ENCODE assay signal across 9 cellular contexts in genomic region chr19:44988896-44989563, GRCh38. TPM values are rescaled to one million over a fixed set of nuclear protein-coding genes. Genes with fewer than 3 reads are reported as not detected.
DNase-seq lines count a peak whose midpoint lies in the region; ATAC-seq and TF ChIP-seq lines count a peak whose summit lies in the region.
"Had no signal": no experiment of that assay in that cellular context is flagged by ENCODE, and none has a peak within 500 bp of the region (broad histone marks: within the 10 kb centered on the region; RNA-seq: fewer than 3 reads in every experiment).

No MANE protein-coding gene starts in this region.

- no peaks in the 10 kb centered on the region for H3K27me3 ChIP-seq in dorsolateral prefrontal cortex

- H3K4me3 ChIP-seq in dorsolateral prefrontal cortex, result no peak overlapping the region
- no peak overlapping the region for H3K4me3 ChIP-seq in mucosa of descending colon

- no peaks in the 10 kb centered on the region for H3K4me1 ChIP-seq in mucosa of descending colon (ENCODE audit: low read depth)

- H3K9me3 ChIP-seq in mucosa of descending colon, result no peaks in the 10 kb centered on the region

- ATAC-seq in mucosa of descending colon, result peak; percentile 80
- ATAC-seq in HG02885 (IDR thresholded peaks at IDR 0.05; ENCODE audit: poor library complexity, unreplicated experiment), result no peak

- no peaks in the 10 kb centered on the region for H3K36me3 ChIP-seq in mucosa of descending colon (ENCODE audit: low read depth)

- DNase-seq in NCI-H2081 (lab: John Stamatoyannopoulos, UW) (peak; percentile 6 to 26), NCI-H2081 treated with DMSO at 0.1 percent for 48 hours (lab: John Stamatoyannopoulos, UW) (no peak), NCI-H1105 (lab: John Stamatoyannopoulos, UW) (peak; percentile 11), dorsolateral prefrontal cortex (peak; percentile 38 to 68 (median 58)), mucosa of descending colon (peak; percentile 72 to 82 (median 81))
- DNase-seq in activated CD4-positive, alpha-beta T cell treated with anti-CD3 and anti-CD28 coated beads, Interleukin-2, amount 50 U/mL, for 4 hours, result peak; percentile 59 to 64
- DNase-seq in stimulated activated CD8-positive, alpha-beta memory T cell treated with anti-CD3 and anti-CD28 coated beads, Interleukin-4, amount 100 ng/mL, for 4 hours (ENCODE audit: low read depth in 2 of 2, low spot score in 1 of 2), result peak; percentile 19 to 44

- peak overlapping the region in 5 of 59 donors; percentile 18 to 48 (median 29) for H3K27ac ChIP-seq in dorsolateral prefrontal cortex

- TF ChIP-seq CTCF in dorsolateral prefrontal cortex (IDR thresholded peaks at IDR 0.05 in 54 of 56, conservative IDR thresholded peaks at IDR 0.05 in 2 of 56; ENCODE audit: low read depth in 1 of 56, partially characterized antibody in 56 of 56) (peak in 53 of 56 donors; percentile 21 to 64 (median 46)), mucosa of descending colon (IDR thresholded peaks at IDR 0.05) (peak; percentile 49)

- intact Hi-C loops in dorsolateral prefrontal cortex (cut with DNase I), result no loop called here
- intact Hi-C loops in mucosa of descending colon (cut with DNase I, micrococcal nuclease), result no loop called here

RNA-seq across cellular contexts. Expression of gene RELB, which starts 12.2 kb away (rescaled TPM):
- 10 to 100 TPM in 3 of 120 experiments, 1 to 10 TPM in 117; 1.5 to 13.8 (median 4.1) TPM for total RNA-seq in dorsolateral prefrontal cortex
- total RNA-seq in mucosa of descending colon, result 10 to 100 TPM; 20.9 to 30.3 (median 21.1) TPM

RNA-seq across cellular contexts. Expression of gene CLPTM1, which starts 33.9 kb away (rescaled TPM):
- total RNA-seq in dorsolateral prefrontal cortex, result 100 to 1,000 TPM; 131 to 199 (median 164) TPM
- total RNA-seq in mucosa of descending colon, result 100 to 1,000 TPM in 2 of 3 donors, 10 to 100 TPM in 1; 98.3 to 125 (median 114) TPM

RNA-seq across cellular contexts. Expression of gene APOC2, which starts 43.2 kb away (rescaled TPM):
- total RNA-seq in dorsolateral prefrontal cortex (10 to 100 TPM in 73 of 120 experiments, 1 to 10 TPM in 46, not detected in 1; 2.0 to 48.6 (median 11.6) TPM), mucosa of descending colon (1 to 10 TPM in 1 of 3 donors, under 1 TPM in 2; 0.80 to 1.6 (median 0.98) TPM)
- total RNA-seq: mononuclear cell had no signal

RNA-seq across cellular contexts. Expression of gene APOC4, which starts 47.0 kb away (rescaled TPM):
- total RNA-seq in dorsolateral prefrontal cortex (1 to 10 TPM in 3 of 120 experiments, not detected in 117; 1.2 to 1.6 (median 1.3) TPM), mucosa of descending colon (not detected)
- total RNA-seq: mononuclear cell had no signal

RNA-seq across cellular contexts. Expression of gene CLASRP, which starts 49.8 kb away (rescaled TPM):
- total RNA-seq in dorsolateral prefrontal cortex (100 to 1,000 TPM in 71 of 120 experiments, 10 to 100 TPM in 49; 51.6 to 162 (median 105) TPM), mucosa of descending colon (100 to 1,000 TPM in 1 of 3 donors, 10 to 100 TPM in 2; 79.4 to 113 (median 93.2) TPM)
